Comparison of ENCODE assay signal across 14 cellular contexts in genomic region chr1:234932106-234932505, GRCh38.
DNase-seq lines count a peak whose midpoint lies in the region; TF ChIP-seq lines count a peak whose summit lies in the region.
"Had no signal": no experiment of that assay in that cellular context is flagged by ENCODE, and none has a peak within 500 bp of the region (broad histone marks: within the 10 kb centered on the region; RNA-seq: fewer than 3 reads in every experiment).

No MANE protein-coding gene starts in this region.

- H3K23ac ChIP-seq in trophoblast cell (ENCODE audit: low read length) = no peak overlapping the region

- no peak overlapping the region for H3K4me2 ChIP-seq in trophoblast cell (ENCODE audit: low read length)

- H3K27me3 Mint-ChIP-seq in CD14-positive monocyte (ENCODE audit: low read depth in 3 of 3) (peaks cover 0 to 1% (median 1%) of the 10 kb centered on the region in 3 donors), Calu3 (ENCODE audit: unreplicated experiment) (no peaks in the 10 kb centered on the region)
- H3K27me3 Mint-ChIP-seq in dendritic cell treated with granulocyte-macrophage colony-stimulating factor and Interleukin-4, amounts not matched to agents 40 ng/mL and 50 ng/mL, for 4 days = no peaks in the 10 kb centered on the region

- peaks cover 12% of the 10 kb centered on the region for H3K79me1 ChIP-seq in trophoblast cell (ENCODE audit: low read length)

- H3K4me3 ChIP-seq in trophoblast cell (ENCODE audit: low read depth, low read length) = no peak overlapping the region

- H3K4me1 Mint-ChIP-seq in CD14-positive monocyte = peaks cover 63% of the 10 kb centered on the region
- H3K4me1 Mint-ChIP-seq in dendritic cell treated with granulocyte-macrophage colony-stimulating factor and Interleukin-4, amounts not matched to agents 40 ng/mL and 50 ng/mL, for 4 days (ENCODE audit: low read depth) = peaks cover 78% of the 10 kb centered on the region
- peaks cover 26% of the 10 kb centered on the region for H3K4me1 Mint-ChIP-seq in Calu3 (ENCODE audit: low read depth, unreplicated experiment)

- H2BK12ac ChIP-seq in trophoblast cell (ENCODE audit: low read length) = no peak overlapping the region

- H3K4me3 Mint-ChIP-seq in CD14-positive monocyte (no peak overlapping the region), Calu3 (ENCODE audit: low read depth, unreplicated experiment) (no peak overlapping the region)
- H3K4me3 Mint-ChIP-seq in dendritic cell treated with granulocyte-macrophage colony-stimulating factor and Interleukin-4, amounts not matched to agents 40 ng/mL and 50 ng/mL, for 4 days = no peak overlapping the region

- no peak overlapping the region for H3K4ac ChIP-seq in trophoblast cell (ENCODE audit: low read depth, low read length)

- H3K36me3 Mint-ChIP-seq in CD14-positive monocyte = peaks cover 6 to 7% of the 10 kb centered on the region in 2 donors
- H3K36me3 Mint-ChIP-seq in dendritic cell treated with granulocyte-macrophage colony-stimulating factor and Interleukin-4, amounts not matched to agents 40 ng/mL and 50 ng/mL, for 4 days (ENCODE audit: low read depth) = no peaks in the 10 kb centered on the region
- no peaks in the 10 kb centered on the region for H3K36me3 Mint-ChIP-seq in Calu3 (ENCODE audit: insufficient read depth, unreplicated experiment)

- peaks cover under 1% of the 10 kb centered on the region for H3K79me2 ChIP-seq in trophoblast cell (ENCODE audit: control insufficient read depth, insufficient read depth, low read length, poor library complexity)

- DNase-seq in activated CD4-positive, CD25-positive, alpha-beta regulatory T cell treated with anti-CD3 and anti-CD28 coated beads, Interleukin-2, amount 50 U/mL, for 72 hours = peak; percentile 21
- no peak for DNase-seq in activated CD4-positive, CD25-positive, alpha-beta regulatory T cell (lab: John Stamatoyannopoulos, UW)
- DNase-seq in CD14-positive monocyte (ENCODE audit: low spot score) (no peak), trophoblast cell (no peak), germinal center (ENCODE audit: low spot score) (no peak), AG08395 (ENCODE audit: low spot score) (no peak), Calu3 (no peak)
- DNase-seq: DND-41, NCI-H1105, NCI-H1694, NCI-H524 had no signal

- intact Hi-C loops in CD14-positive monocyte (cut with micrococcal nuclease) = loop anchor here (5.0 to 10.0 kb wide), 3 partner anchors 45 to 210 kb away; no protein-coding TSS in a partner anchor
- intact Hi-C loops in dendritic cell treated with granulocyte-macrophage colony-stimulating factor and Interleukin-4, amounts not matched to agents 40 ng/mL and 50 ng/mL, for 4 days (cut with micrococcal nuclease) = no loop called here
- intact Hi-C loops in Calu3 (cut with micrococcal nuclease; ENCODE audit: unreplicated experiment) = no loop called here

- no peaks in the 10 kb centered on the region for H3K27me3 ChIP-seq in trophoblast cell (ENCODE audit: insufficient read depth, low read length)

- no peak overlapping the region for H2BK120ac ChIP-seq in trophoblast cell (ENCODE audit: insufficient read depth, low read length, poor library complexity)

- no peak overlapping the region for H2AK5ac ChIP-seq in trophoblast cell (ENCODE audit: low read length)

- H4K8ac ChIP-seq in trophoblast cell (ENCODE audit: low read depth, low read length) = no peak overlapping the region

- H3K4me1 ChIP-seq in trophoblast cell (ENCODE audit: control insufficient read depth in 1 of 2, insufficient read depth in 2 of 2, low read length in 2 of 2) = peaks cover 4 to 9% of the 10 kb centered on the region in 2 experiments

- no peaks in the 10 kb centered on the region for H3K36me3 ChIP-seq in trophoblast cell (ENCODE audit: control insufficient read depth in 1 of 2, insufficient read depth in 2 of 2, low read length in 2 of 2)

- H3K9ac ChIP-seq in trophoblast cell (ENCODE audit: low read length) = no peak overlapping the region

- H3K14ac ChIP-seq in trophoblast cell (ENCODE audit: low read length) = no peak overlapping the region

- peak overlapping the region; percentile 8 for H4K91ac ChIP-seq in trophoblast cell (ENCODE audit: low read depth, low read length)

- TF ChIP-seq CTCF in CD14-positive monocyte (IDR thresholded peaks at IDR 0.05) (no peak), Calu3 (IDR thresholded peaks at IDR 0.05; ENCODE audit: unreplicated experiment) (no peak)

- H4K12ac ChIP-seq in trophoblast cell (ENCODE audit: low read depth, low read length) = no peak overlapping the region

- H3K9me3 ChIP-seq in trophoblast cell (ENCODE audit: insufficient read depth, low read depth, low read length) = no peaks in the 10 kb centered on the region

- CTCF ChIA-PET in Calu3 (lab: Charles Lee) = no interaction called here

- H3K27ac ChIP-seq in trophoblast cell (ENCODE audit: low read depth, low read length) = no peak overlapping the region
- H3K27ac ChIP-seq: 22Rv1, HL-60 had no signal

- H3K18ac ChIP-seq in trophoblast cell (ENCODE audit: low read length) = no peak overlapping the region

- H3K9me3 Mint-ChIP-seq in CD14-positive monocyte = peaks cover 0 to 2% (median 0%) of the 10 kb centered on the region in 7 donors
- H3K9me3 Mint-ChIP-seq in dendritic cell treated with granulocyte-macrophage colony-stimulating factor and Interleukin-4, amounts not matched to agents 40 ng/mL and 50 ng/mL, for 4 days = no peaks in the 10 kb centered on the region
- H3K9me3 Mint-ChIP-seq in Calu3 (ENCODE audit: low read depth, unreplicated experiment) = no peaks in the 10 kb centered on the region

- H2BK5ac ChIP-seq in trophoblast cell (ENCODE audit: low read depth, low read length, poor library complexity) = no peak overlapping the region

- H3K27ac Mint-ChIP-seq in CD14-positive monocyte (peak overlapping the region in 5 of 7 donors; percentile 53 to 99 (median 98)), Calu3 (ENCODE audit: unreplicated experiment) (no peak overlapping the region)
- peak overlapping the region; percentile 82 for H3K27ac Mint-ChIP-seq in dendritic cell treated with granulocyte-macrophage colony-stimulating factor and Interleukin-4, amounts not matched to agents 40 ng/mL and 50 ng/mL, for 4 days

- no CpG with 5 or more reads among the region's 12 CpGs for WGBS in trophoblast cell (ENCODE audit: extremely low coverage, insufficient coverage, insufficient read length)

- no peak overlapping the region for H2AFZ ChIP-seq in trophoblast cell (ENCODE audit: insufficient read depth, low read length, poor library complexity)

- BruUV-seq in Calu3 (replicated peaks; lab: Mats Ljungman, UMichigan) = no TSS peak

Comparison
In these comparisons a context has a peak if more than half of its experiments do, and no peak if none do; other contexts are left out.
1. intact Hi-C loops: an anchor here in CD14-positive monocyte (5.0 to 10.0 kb wide); none called in dendritic cell treated with granulocyte-macrophage colony-stimulating factor and Interleukin-4, amounts not matched to agents 40 ng/mL and 50 ng/mL, for 4 days and Calu3.